In the genomic region with DNA sequence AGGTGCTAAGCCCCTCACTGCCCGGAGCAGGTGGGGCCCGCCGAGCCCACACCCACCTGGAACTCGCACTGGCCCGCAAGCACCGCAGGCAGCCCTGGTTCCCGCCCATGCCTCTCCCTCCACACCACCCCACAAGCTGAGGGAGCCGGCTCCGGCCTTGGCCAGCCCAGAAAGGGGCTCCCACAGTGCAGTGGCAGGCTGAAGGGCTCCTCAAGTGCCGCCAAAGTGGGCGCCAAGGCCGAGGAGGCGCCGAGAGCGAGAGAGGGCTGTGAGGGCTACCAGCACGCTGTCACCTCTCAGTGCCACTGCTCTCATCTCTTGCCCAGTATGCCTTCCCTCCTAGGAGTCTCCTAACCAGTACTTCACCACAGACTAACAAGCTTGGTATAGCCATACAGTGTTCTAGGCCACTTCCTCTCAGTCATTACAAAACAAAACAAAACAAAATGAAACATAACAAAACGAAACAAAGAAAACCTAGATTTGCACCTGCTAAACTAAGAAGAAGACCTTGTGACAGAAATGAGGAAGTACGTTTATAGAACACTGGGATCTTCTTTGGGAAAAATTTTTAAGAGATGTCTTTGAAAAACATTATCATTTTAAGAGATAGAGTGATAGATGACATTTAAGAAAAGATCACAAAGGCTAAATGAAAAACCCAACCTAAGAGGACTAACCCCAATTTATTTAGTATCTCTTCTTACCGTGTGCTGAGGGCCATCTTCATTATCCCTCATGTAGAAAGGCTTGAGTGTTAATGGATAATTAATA, we compare ENCODE assay signal across 8 cellular contexts.
A peak's percentile ranks its signal among the peaks of the same experiment; 100 is the strongest.
DNase-seq lines count a peak whose midpoint lies in the region; ATAC-seq and TF ChIP-seq lines count a peak whose summit lies in the region.

No MANE protein-coding gene starts in this region.

- no peaks in the 10 kb centered on the region for H3K9me3 Mint-ChIP-seq in nephron progenitor cell

- no peak for TF ChIP-seq CTCF in nephron progenitor cell (IDR thresholded peaks at IDR 0.05)

- DNase-seq in activated T-cell treated with anti-CD3 and anti-CD28 coated beads for 1 hour (ENCODE audit: low read depth) (peak; percentile 0), activated T-cell treated with anti-CD3 and anti-CD28 coated beads for 4 hours (no peak), activated T-cell treated with anti-CD3 and anti-CD28 coated beads for 48 hours (ENCODE audit: low read depth) (peak; percentile 4), iPS-NIHi7 (ENCODE audit: extremely low spot score) (no peak), nephron progenitor cell (no peak), SKM-1 (lab: John Stamatoyannopoulos, UW; ENCODE audit: unreplicated experiment) (no peak)
- DNase-seq in stimulated activated CD8-positive, alpha-beta memory T cell treated with anti-CD3 and anti-CD28 coated beads, Interleukin-7, amount 100 ng/mL, for 24 hours (ENCODE audit: low read depth): peak; percentile 4

- no peak overlapping the region for H3K27ac Mint-ChIP-seq in nephron progenitor cell

- ATAC-seq in HG03103 (IDR thresholded peaks at IDR 0.05; ENCODE audit: low read depth, unreplicated experiment): peak; percentile 99

- no peak overlapping the region for H3K4me3 Mint-ChIP-seq in nephron progenitor cell

- H3K4me1 Mint-ChIP-seq in nephron progenitor cell: peaks cover 5% of the 10 kb centered on the region

- H3K27me3 Mint-ChIP-seq in nephron progenitor cell (ENCODE audit: low read depth, poor library complexity): peaks cover 4% of the 10 kb centered on the region

- H3K36me3 Mint-ChIP-seq in nephron progenitor cell (ENCODE audit: low read depth): peaks cover 57% of the 10 kb centered on the region

Comparison
In these comparisons a context has a peak if more than half of its experiments do, and no peak if none do; other contexts are left out.
1. DNase-seq: peak in activated T-cell treated with anti-CD3 and anti-CD28 coated beads for 1 hour (single experiment), activated T-cell treated with anti-CD3 and anti-CD28 coated beads for 48 hours (single experiment) and stimulated activated CD8-positive, alpha-beta memory T cell treated with anti-CD3 and anti-CD28 coated beads, Interleukin-7, amount 100 ng/mL, for 24 hours (single experiment); none in activated T-cell treated with anti-CD3 and anti-CD28 coated beads for 4 hours (single experiment), iPS-NIHi7 (single experiment), nephron progenitor cell (single experiment) and SKM-1 (single experiment).